9 cellular contexts compared by ENCODE assay signal in genomic region chr1:204405988-204406387, GRCh38. TPM values are rescaled to one million over a fixed set of nuclear protein-coding genes. Genes with fewer than 3 reads are reported as not detected.
DNase-seq lines count a peak whose midpoint lies in the region; ATAC-seq and TF ChIP-seq lines count a peak whose summit lies in the region.
"Had no signal": no experiment of that assay in that cellular context is flagged by ENCODE, and none has a peak within 500 bp of the region (broad histone marks: within the 10 kb centered on the region; RNA-seq: fewer than 3 reads in every experiment).

No MANE protein-coding gene starts in this region.

- H3K9me2 ChIP-seq in SU-DHL-6 (replicated peaks; ENCODE audit: insufficient read depth, low read length): no peaks in the 10 kb centered on the region

- intact Hi-C loops in activated CD4-positive, alpha-beta T cell treated with anti-CD3 and anti-CD28 coated beads, Interleukin-2, amount 10 ng/mL, durations not matched to agents 24 days and 14 days (cut with micrococcal nuclease): loop anchor here (5.0 kb wide), 1 partner anchor 544 kb away; the partner anchor contains the start of gene SNRPE

- H4K20me1 ChIP-seq in SU-DHL-6 (ENCODE audit: low read depth, low read length): peaks cover 75% of the 10 kb centered on the region
- peaks cover 16% of the 10 kb centered on the region for H4K20me1 ChIP-seq in fibroblast of lung (ENCODE audit: control insufficient read depth, extremely low read depth, insufficient read depth, low read length)

- no peak overlapping the region for H2AFZ ChIP-seq in SU-DHL-6 (ENCODE audit: low read depth, low read length, severe bottlenecking)
- no peak overlapping the region for H2AFZ ChIP-seq in fibroblast of lung (ENCODE audit: low read length)

- no peaks in the 10 kb centered on the region for H3K9me3 ChIP-seq in SU-DHL-6 (ENCODE audit: insufficient read depth, low read length)
- H3K9me3 ChIP-seq in fibroblast of lung (ENCODE audit: control insufficient read depth, insufficient read depth, low read depth, low read length): no peaks in the 10 kb centered on the region

- H3K4me3 Mint-ChIP-seq in activated CD4-positive, alpha-beta T cell treated with anti-CD3 and anti-CD28 coated beads, Interleukin-2, amount 10 ng/mL, durations not matched to agents 24 days and 14 days: peak overlapping the region; percentile 97
- H3K4me3 Mint-ChIP-seq in stimulated activated effector memory CD8-positive, alpha-beta T cell treated with anti-CD3 and anti-CD28 coated beads, Interleukin-12 subunit alpha, Interleukin-12 subunit beta, amount 100 ng/mL, for 72 hours: peak overlapping the region; percentile 95

- H3K27me3 Mint-ChIP-seq in activated CD4-positive, alpha-beta T cell treated with anti-CD3 and anti-CD28 coated beads, Interleukin-2, amount 10 ng/mL, durations not matched to agents 24 days and 14 days: no peaks in the 10 kb centered on the region

- H3K9ac ChIP-seq in SU-DHL-6 (ENCODE audit: low read length) (no peak overlapping the region), fibroblast of lung (ENCODE audit: insufficient read depth, low read length) (no peak overlapping the region)

- peaks cover 13% of the 10 kb centered on the region for H3K4me1 Mint-ChIP-seq in activated CD4-positive, alpha-beta T cell treated with anti-CD3 and anti-CD28 coated beads, Interleukin-2, amount 10 ng/mL, durations not matched to agents 24 days and 14 days
- peaks cover 18% of the 10 kb centered on the region for H3K4me1 Mint-ChIP-seq in stimulated activated effector memory CD8-positive, alpha-beta T cell treated with anti-CD3 and anti-CD28 coated beads, Interleukin-12 subunit alpha, Interleukin-12 subunit beta, amount 100 ng/mL, for 72 hours

- H3K9me3 Mint-ChIP-seq in activated CD4-positive, alpha-beta T cell treated with anti-CD3 and anti-CD28 coated beads, Interleukin-2, amount 10 ng/mL, durations not matched to agents 24 days and 14 days: no peaks in the 10 kb centered on the region
- H3K9me3 Mint-ChIP-seq in stimulated activated effector memory CD8-positive, alpha-beta T cell treated with anti-CD3 and anti-CD28 coated beads, Interleukin-12 subunit alpha, Interleukin-12 subunit beta, amount 100 ng/mL, for 72 hours: no peaks in the 10 kb centered on the region

- no peak for DNase-seq in activated CD4-positive, alpha-beta T cell treated with anti-CD3 and anti-CD28 coated beads, Interleukin-2, amount 10 ng/mL, durations not matched to agents 24 days and 14 days
- no peak for DNase-seq in activated CD4-positive, alpha-beta T cell treated with anti-CD3 and anti-CD28 coated beads, Interleukin-2, amount 50 U/mL, for 48 hours
- DNase-seq in fibroblast of lung (ENCODE audit: low read depth in 2 of 2): no peak
- no peak for DNase-seq in stimulated activated effector memory CD8-positive, alpha-beta T cell treated with anti-CD3 and anti-CD28 coated beads, Interleukin-12 subunit alpha, Interleukin-12 subunit beta, amount 100 ng/mL, for 72 hours (ENCODE audit: low spot score in 2 of 2)
- no peak for DNase-seq in retina
- no peak for DNase-seq in activated CD4-positive, alpha-beta T cell treated with anti-CD3 and anti-CD28 coated beads, Interleukin-2, amount 50 U/mL, for 1 hour
- DNase-seq: NCI-H2081 treated with DMSO at 0.1 percent for 48 hours had no signal

- no peak for ATAC-seq in stimulated activated effector memory CD8-positive, alpha-beta T cell treated with anti-CD3 and anti-CD28 coated beads, Interleukin-12 subunit alpha, Interleukin-12 subunit beta, amount 100 ng/mL, for 72 hours
- ATAC-seq in HG03135 (IDR thresholded peaks at IDR 0.05; ENCODE audit: unreplicated experiment): no peak

- H3K79me2 ChIP-seq in SU-DHL-6 (ENCODE audit: insufficient read depth, low read length): peaks cover 82% of the 10 kb centered on the region
- peaks cover 71% of the 10 kb centered on the region for H3K79me2 ChIP-seq in fibroblast of lung (ENCODE audit: control insufficient read depth, insufficient read depth, low read length)

- TF ChIP-seq CTCF in SU-DHL-6 (IDR thresholded peaks at IDR 0.05; ENCODE audit: insufficient read depth, low read length, poor library complexity, severe bottlenecking): no peak
- TF ChIP-seq CTCF in fibroblast of lung (conservative IDR thresholded peaks at IDR 0.05 in 1 of 2, IDR thresholded peaks at IDR 0.05 in 1 of 2; ENCODE audit: low read depth in 1 of 2, low read length in 2 of 2): no peak

- H3K27me3 ChIP-seq in SU-DHL-6 (ENCODE audit: low read length): no peaks in the 10 kb centered on the region
- no peaks in the 10 kb centered on the region for H3K27me3 ChIP-seq in fibroblast of lung (ENCODE audit: control insufficient read depth, insufficient read depth, low read length)

- H3K4me2 ChIP-seq in SU-DHL-6 (ENCODE audit: low read depth, low read length, poor library complexity, severe bottlenecking) (peak overlapping the region; percentile 88), fibroblast of lung (ENCODE audit: extremely low read depth, insufficient read depth, low read length) (peak overlapping the region; percentile 98)

- H3K27ac ChIP-seq in SU-DHL-6 (ENCODE audit: low read depth, low read length) (no peak overlapping the region), fibroblast of lung (ENCODE audit: insufficient read depth, low read length) (no peak overlapping the region)

- H3K36me3 ChIP-seq in SU-DHL-6 (ENCODE audit: low read length) (peaks cover 60% of the 10 kb centered on the region), fibroblast of lung (ENCODE audit: control insufficient read depth, insufficient read depth, low read length) (no peaks in the 10 kb centered on the region)

- H3F3A ChIP-seq in SU-DHL-6 (ENCODE audit: insufficient read depth): peaks cover 23% of the 10 kb centered on the region; the same call in 1 of the 2 replicates

- peak overlapping the region; percentile 92 for H3K4me3 ChIP-seq in SU-DHL-6 (ENCODE audit: insufficient read depth, low read length, poor library complexity, severe bottlenecking)
- peak overlapping the region in 3 of 4 experiments; percentile 86 to 99 (median 96) for H3K4me3 ChIP-seq in fibroblast of lung (replicated peaks in 1 of 4; ENCODE audit: control extremely low read depth in 1 of 4, insufficient read depth in 1 of 4, low read depth in 3 of 4, low read length in 4 of 4)

- peaks cover 70% of the 10 kb centered on the region for H3K36me3 Mint-ChIP-seq in activated CD4-positive, alpha-beta T cell treated with anti-CD3 and anti-CD28 coated beads, Interleukin-2, amount 10 ng/mL, durations not matched to agents 24 days and 14 days (ENCODE audit: low read depth)
- H3K36me3 Mint-ChIP-seq in stimulated activated effector memory CD8-positive, alpha-beta T cell treated with anti-CD3 and anti-CD28 coated beads, Interleukin-12 subunit alpha, Interleukin-12 subunit beta, amount 100 ng/mL, for 72 hours: peaks cover 100% of the 10 kb centered on the region

- no peaks in the 10 kb centered on the region for H3K4me1 ChIP-seq in fibroblast of lung (ENCODE audit: control insufficient read depth, extremely low read depth, insufficient read depth, low read length)

- no peak overlapping the region for H3K27ac Mint-ChIP-seq in activated CD4-positive, alpha-beta T cell treated with anti-CD3 and anti-CD28 coated beads, Interleukin-2, amount 10 ng/mL, durations not matched to agents 24 days and 14 days
- no peak overlapping the region for H3K27ac Mint-ChIP-seq in stimulated activated effector memory CD8-positive, alpha-beta T cell treated with anti-CD3 and anti-CD28 coated beads, Interleukin-12 subunit alpha, Interleukin-12 subunit beta, amount 100 ng/mL, for 72 hours

RNA-seq across cellular contexts. Expression of gene PPP1R15B, which starts 5.6 kb away (rescaled TPM):
- 70.9 and 74.0 TPM in 2 replicates for total RNA-seq in activated CD4-positive, alpha-beta T cell treated with anti-CD3 and anti-CD28 coated beads, Interleukin-2, amount 10 ng/mL, durations not matched to agents 24 days and 14 days
- 26.7 and 27.7 TPM in 2 replicates for total RNA-seq in fibroblast of lung
- polyA plus RNA-seq in fibroblast of lung: 22.4 and 26.3 TPM in 2 replicates
- polyA plus RNA-seq in fibroblast of lung (2012): 12.7 and 13.6 TPM in 2 replicates
- 20.3 and 26.8 TPM in 2 replicates for polyA minus RNA-seq in fibroblast of lung (ENCODE audit: low replicate concordance)

RNA-seq across cellular contexts. Expression of gene PLEKHA6, which starts 46.3 kb away (rescaled TPM):
- total RNA-seq in activated CD4-positive, alpha-beta T cell treated with anti-CD3 and anti-CD28 coated beads, Interleukin-2, amount 10 ng/mL, durations not matched to agents 24 days and 14 days: 0.07 and 0.47 TPM in 2 replicates
- 1.5 and 3.8 TPM in 2 replicates for total RNA-seq in fibroblast of lung
- 1.6 and 4.3 TPM in 2 replicates for polyA plus RNA-seq in fibroblast of lung
- 2.8 and 6.7 TPM in 2 replicates for polyA plus RNA-seq in fibroblast of lung (2012)
- 4.9 and 14.1 TPM in 2 replicates for polyA minus RNA-seq in fibroblast of lung (ENCODE audit: low replicate concordance)
